1 cellular context compared by ENCODE assay signal in genomic region chr11:68839054-68839865, GRCh38.
A peak's percentile ranks its signal among the peaks of the same experiment; 100 is the strongest.
TF ChIP-seq lines count a peak whose summit lies in the region.

No MANE protein-coding gene starts in this region.

TF ChIP-seq in HepG2, 621 proteins besides CTCF, POLR2A, EP300 and RAD21 (continued from another document and continues in another):
- peak; percentile 84 for TF ChIP-seq ZNF280B (CRISPR knock-in tag; IDR thresholded peaks at IDR 0.05; ENCODE audit: borderline replicate concordance)
- 0 out of 2 replicates have a peak, but pooled peaks have one; percentile 30 for TF ChIP-seq ZNF580 (CRISPR knock-in tag; IDR thresholded peaks at IDR 0.05; ENCODE audit: borderline replicate concordance, low read depth)
- no peak; the same call in 1 of the 2 replicates for TF ChIP-seq THAP11 (CRISPR knock-in tag; IDR thresholded peaks at IDR 0.05)
- peak; percentile 43; the same call in 1 of the 2 replicates for TF ChIP-seq MNT (IDR thresholded peaks at IDR 0.05)
- TF ChIP-seq ZNF646 (CRISPR knock-in tag; IDR thresholded peaks at IDR 0.05): no peak
- no peak for TF ChIP-seq ZNF142 (CRISPR knock-in tag; IDR thresholded peaks at IDR 0.05)
- no peak for TF ChIP-seq GLI4 (CRISPR knock-in tag; IDR thresholded peaks at IDR 0.05; ENCODE audit: borderline replicate concordance)
- no peak for TF ChIP-seq KMT2A (CRISPR knock-in tag; IDR thresholded peaks at IDR 0.05)
- peak; percentile 35; the same call in 1 of the 2 replicates for TF ChIP-seq ZBTB4 (CRISPR knock-in tag; IDR thresholded peaks at IDR 0.05; ENCODE audit: borderline replicate concordance)
- TF ChIP-seq NR0B2 (CRISPR knock-in tag; IDR thresholded peaks at IDR 0.05): no peak
- TF ChIP-seq HMG20B (CRISPR knock-in tag; conservative IDR thresholded peaks at IDR 0.05): 0 out of 2 replicates have a peak, but pooled peaks have one; percentile 32
- TF ChIP-seq POLR2G (IDR thresholded peaks at IDR 0.05; ENCODE audit: low read depth, low read length): peak; percentile 52
- TF ChIP-seq TEAD3 (CRISPR knock-in tag; optimal IDR thresholded peaks at IDR 0.05; ENCODE audit: borderline replicate concordance): peak; percentile 14
- TF ChIP-seq DNMT3B (CRISPR knock-in tag; conservative IDR thresholded peaks at IDR 0.05): no peak
- TF ChIP-seq MEIS1 (CRISPR knock-in tag; IDR thresholded peaks at IDR 0.05; ENCODE audit: borderline replicate concordance): no peak
- no peak for TF ChIP-seq NFYB (CRISPR knock-in tag; IDR thresholded peaks at IDR 0.05)
- TF ChIP-seq MIER3 (CRISPR knock-in tag; IDR thresholded peaks at IDR 0.05; ENCODE audit: borderline replicate concordance): peak; percentile 24; the same call in 1 of the 2 replicates
- TF ChIP-seq PRDM10 (CRISPR knock-in tag; IDR thresholded peaks at IDR 0.05; ENCODE audit: low read depth): no peak
- peak; percentile 24; the same call in 1 of the 2 replicates for TF ChIP-seq ERF (CRISPR knock-in tag; IDR thresholded peaks at IDR 0.05)
- no peak for TF ChIP-seq ZNF770 (CRISPR knock-in tag; IDR thresholded peaks at IDR 0.05)
- TF ChIP-seq SETDB1 (CRISPR knock-in tag; IDR thresholded peaks at IDR 0.05; ENCODE audit: borderline replicate concordance): no peak
